ENCODE assay signal across 8 cellular contexts in the genomic region with DNA sequence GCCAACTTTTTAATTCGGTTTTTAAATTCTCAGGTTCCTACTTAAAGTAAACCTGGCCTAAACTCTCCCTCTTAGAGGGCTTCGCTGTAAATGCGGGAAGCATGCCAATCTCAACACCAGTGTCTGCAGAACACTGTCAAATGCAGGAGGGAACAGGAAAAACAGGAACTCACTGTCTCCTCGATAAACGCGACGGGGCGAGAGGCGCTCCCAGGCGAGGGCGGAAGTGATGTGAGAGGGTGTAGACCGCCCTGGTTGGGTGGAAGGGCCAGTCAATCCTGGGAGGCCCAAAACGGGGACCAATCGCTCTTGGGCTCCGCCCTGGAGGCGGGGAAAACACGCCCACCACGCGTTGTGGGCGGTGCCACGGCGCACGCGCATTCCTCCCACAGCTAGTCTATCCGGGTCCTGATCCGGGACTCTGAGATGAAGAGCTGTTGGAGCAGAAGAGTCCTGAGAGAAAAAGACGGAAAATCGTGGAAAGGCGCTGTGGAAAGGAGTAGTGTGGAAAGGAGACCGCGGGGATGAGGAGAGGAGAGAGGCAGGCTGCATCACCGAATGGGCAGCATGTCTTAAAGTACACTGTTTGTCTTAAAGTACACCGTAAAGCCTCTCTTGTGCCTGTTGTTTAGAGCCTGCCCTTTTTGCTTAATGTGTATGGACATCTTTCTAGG. TPM values are rescaled to one million over a fixed set of nuclear protein-coding genes. Genes with fewer than 3 reads are reported as not detected.
DNase-seq lines count a peak whose midpoint lies in the region; ATAC-seq and TF ChIP-seq lines count a peak whose summit lies in the region.

No MANE protein-coding gene starts in this region.

- peak overlapping the region; percentile 98 for H4K8ac ChIP-seq in trophoblast cell (ENCODE audit: low read depth, low read length)

- H2BK12ac ChIP-seq in trophoblast cell (ENCODE audit: low read length), result no peak overlapping the region

- H2BK5ac ChIP-seq in trophoblast cell (ENCODE audit: low read depth, low read length, poor library complexity), result peak overlapping the region; percentile 46

- TF ChIP-seq CTCF in GM13976 (IDR thresholded peaks at IDR 0.05; ENCODE audit: borderline replicate concordance, control extremely low read depth, extremely low read depth, insufficient read depth, missing control alignments) (no peak), heart left ventricle (IDR thresholded peaks at IDR 0.05) (no peak), transverse colon (IDR thresholded peaks at IDR 0.05) (peak in 1 of 5 experiments; percentile 4)

- DNase-seq in GM13976 (ENCODE audit: low spot score) (peak; percentile 98), NCI-H1436 treated with DMSO at 0.1 percent for 48 hours (lab: John Stamatoyannopoulos, UW) (peak; percentile 85), T follicular helper cell (ENCODE audit: low read depth) (peak; percentile 93), amniotic epithelial cell (ENCODE audit: low read depth) (peak; percentile 95), heart left ventricle (peak; percentile 97 to 99 (median 98)), trophoblast cell (peak; percentile 99 to 100), transverse colon (peak; percentile 99)

- peak overlapping the region; percentile 80 for H3K14ac ChIP-seq in trophoblast cell (ENCODE audit: low read length)

- peak overlapping the region; percentile 91 for H3K18ac ChIP-seq in trophoblast cell (ENCODE audit: low read length)

- peak overlapping the region; percentile 78 for H3K4ac ChIP-seq in trophoblast cell (ENCODE audit: low read depth, low read length)

- H3K4me2 ChIP-seq in trophoblast cell (ENCODE audit: low read length), result peak overlapping the region; percentile 59

- no peak overlapping the region for H2BK120ac ChIP-seq in trophoblast cell (ENCODE audit: insufficient read depth, low read length, poor library complexity)

- H3K9me3 ChIP-seq in heart left ventricle (no peaks in the 10 kb centered on the region), trophoblast cell (ENCODE audit: insufficient read depth, low read depth, low read length) (no peaks in the 10 kb centered on the region), transverse colon (no peaks in the 10 kb centered on the region)

- no peaks in the 10 kb centered on the region for H3K27me3 ChIP-seq in heart left ventricle
- no peaks in the 10 kb centered on the region for H3K27me3 ChIP-seq in trophoblast cell (ENCODE audit: insufficient read depth, low read length)
- no peaks in the 10 kb centered on the region for H3K27me3 ChIP-seq in transverse colon

- peaks cover 0 to 18% (median 8%) of the 10 kb centered on the region in 12 donors for H3K4me1 ChIP-seq in heart left ventricle
- H3K4me1 ChIP-seq in trophoblast cell (ENCODE audit: control insufficient read depth in 1 of 2, insufficient read depth in 2 of 2, low read length in 2 of 2), result peaks cover 2 to 3% of the 10 kb centered on the region in 2 experiments
- peaks cover 5 to 27% (median 12%) of the 10 kb centered on the region in 4 donors for H3K4me1 ChIP-seq in transverse colon

- H3K4me3 ChIP-seq in heart left ventricle (peak overlapping the region; percentile 25 to 74 (median 68)), trophoblast cell (ENCODE audit: low read depth, low read length) (peak overlapping the region; percentile 68), transverse colon (peak overlapping the region; percentile 15 to 71 (median 49))

- no peak overlapping the region for H2AK5ac ChIP-seq in trophoblast cell (ENCODE audit: low read length)

- H3K27ac ChIP-seq in heart left ventricle (peak overlapping the region; percentile 60 to 93 (median 86)), trophoblast cell (ENCODE audit: low read depth, low read length) (no peak overlapping the region), transverse colon (peak overlapping the region; percentile 84 to 90 (median 89))

- in situ Hi-C loops in GM13976 (cut with MboI; ENCODE audit: low sequenced_read_pairs, unreplicated experiment), result no loop called here
- in situ Hi-C loops in transverse colon (cut with MboI; ENCODE audit: low pct_ligation_motif_present in 1 of 4, low pct_unique_long_range_greater_than_20kb in 1 of 4, low sequenced_read_pairs in 3 of 4), result no loop called here

- 1 to 7% (median 2%) methylated on average over 32 to 33 of the region's 33 CpGs for WGBS in heart left ventricle, 4 donors
- no CpG with 5 or more reads among the region's 33 CpGs for WGBS in trophoblast cell (ENCODE audit: extremely low coverage, insufficient coverage, insufficient read length)
- 1 to 9% methylated on average over 7 to 33 of the region's 33 CpGs for WGBS in transverse colon (ENCODE audit: low coverage in 1 of 2), 2 donors

- peaks cover 2% of the 10 kb centered on the region for H3K79me2 ChIP-seq in trophoblast cell (ENCODE audit: control insufficient read depth, insufficient read depth, low read length, poor library complexity)

- peak overlapping the region; percentile 83 for H4K12ac ChIP-seq in trophoblast cell (ENCODE audit: low read depth, low read length)

- no peak overlapping the region for H3K23ac ChIP-seq in trophoblast cell (ENCODE audit: low read length)

- ATAC-seq in HG02852 (IDR thresholded peaks at IDR 0.05; ENCODE audit: unreplicated experiment), result peak; percentile 100
- ATAC-seq in heart left ventricle, result peak; percentile 100

- H2AFZ ChIP-seq in trophoblast cell (ENCODE audit: insufficient read depth, low read length, poor library complexity), result peak overlapping the region; percentile 86

- no peaks in the 10 kb centered on the region for H3K36me3 ChIP-seq in heart left ventricle
- H3K36me3 ChIP-seq in trophoblast cell (ENCODE audit: control insufficient read depth in 1 of 2, insufficient read depth in 2 of 2, low read length in 2 of 2), result no peaks in the 10 kb centered on the region
- H3K36me3 ChIP-seq in transverse colon, result no peaks in the 10 kb centered on the region

- peaks cover 2% of the 10 kb centered on the region for H3K79me1 ChIP-seq in trophoblast cell (ENCODE audit: low read length)

- TF ChIP-seq POLR2A in heart left ventricle (IDR thresholded peaks at IDR 0.05) (peak in 1 of 2 donors; percentile 87), transverse colon (IDR thresholded peaks at IDR 0.05) (peak; percentile 93)

- H4K91ac ChIP-seq in trophoblast cell (ENCODE audit: low read depth, low read length), result peak overlapping the region; percentile 78

- TF ChIP-seq EP300 in transverse colon (IDR thresholded peaks at IDR 0.05; ENCODE audit: low read depth), result no peak

- peak overlapping the region; percentile 62 for H3K9ac ChIP-seq in trophoblast cell (ENCODE audit: low read length)

- intact Hi-C loops in heart left ventricle (cut with DNase I) (loop anchor here in 6 of 10 donors (1.0 to 2.0 kb wide), 7 partner anchors 70 to 152 kb away; a partner anchor contains a TSS), transverse colon (cut with DNase I; ENCODE audit: low total_unique reads) (no loop called here)

RNA-seq across cellular contexts. Expression of a gene that starts 27.1 kb away (rescaled TPM):
- total RNA-seq in heart left ventricle (not detected), transverse colon (10 to 100 TPM in 1 of 4 donors, 1 to 10 TPM in 2, under 1 TPM in 1; 0.37 to 11.1 (median 5.1) TPM)
- not detected for polyA plus RNA-seq in heart left ventricle
- 0.03 TPM in 2 replicates for polyA plus RNA-seq in trophoblast cell (2013)
